ENCODE assay signal across 1 cellular context in genomic region chr10:102146971-102147428, GRCh38.
TF ChIP-seq lines count a peak whose summit lies in the region.

No MANE protein-coding gene starts in this region.

TF ChIP-seq in K562, 482 proteins besides CTCF, POLR2A, EP300 and RAD21:
- peak; percentile 45; the same call in 1 of the 2 replicates for TF ChIP-seq RBFOX2 (IDR thresholded peaks at IDR 0.05; ENCODE audit: low read depth, low read length)
- no peak for TF ChIP-seq GTF3C2 (IDR thresholded peaks at IDR 0.05; ENCODE audit: borderline replicate concordance, extremely low read depth, insufficient read length)
- TF ChIP-seq ZBTB12 (CRISPR knock-in tag; IDR thresholded peaks at IDR 0.05): no peak
- no peak for TF ChIP-seq HNRNPL (IDR thresholded peaks at IDR 0.05; ENCODE audit: low read depth, low read length)
- TF ChIP-seq SP2 (IDR thresholded peaks at IDR 0.05; ENCODE audit: extremely low read depth, low read depth, low read length, poor library complexity, severe bottlenecking): no peak
- TF ChIP-seq MYBL2 (IDR thresholded peaks at IDR 0.05; ENCODE audit: low read depth): no peak
- no peak for TF ChIP-seq MYBL2 (CRISPR knock-in tag; IDR thresholded peaks at IDR 0.05; ENCODE audit: borderline replicate concordance)
- no peak for TF ChIP-seq SIN3A (IDR thresholded peaks at IDR 0.05; ENCODE audit: borderline replicate concordance in 2 of 2, control insufficient read depth in 1 of 2, low read depth in 2 of 2, low read length in 2 of 2)
- TF ChIP-seq ZSCAN29 (IDR thresholded peaks at IDR 0.05): no peak
- no peak for TF ChIP-seq CREBBP (IDR thresholded peaks at IDR 0.05; ENCODE audit: low read depth, low read length)
- no peak for TF ChIP-seq SMARCE1 (IDR thresholded peaks at IDR 0.05)
- TF ChIP-seq POLR2AphosphoS5 (IDR thresholded peaks at IDR 0.05; ENCODE audit: control insufficient read depth, insufficient read depth, low read depth, low read length): peak; percentile 29; the same call in 1 of the 2 replicates
- no peak for TF ChIP-seq ZNF165 (CRISPR knock-in tag; IDR thresholded peaks at IDR 0.05; ENCODE audit: borderline replicate concordance)
- no peak for TF ChIP-seq SNAPC5 (CRISPR knock-in tag; IDR thresholded peaks at IDR 0.05)
- peak; percentile 53; the same call in 1 of the 2 replicates for TF ChIP-seq POLR2G (IDR thresholded peaks at IDR 0.05; ENCODE audit: low read depth, low read length)
- TF ChIP-seq HNRNPH1 (optimal IDR thresholded peaks at IDR 0.05; ENCODE audit: low read depth, low read length): no peak
- TF ChIP-seq ETV5 (CRISPR knock-in tag; IDR thresholded peaks at IDR 0.05; ENCODE audit: low read depth): no peak
- TF ChIP-seq ARID1B (IDR thresholded peaks at IDR 0.05): no peak
- TF ChIP-seq DNMT1 (IDR thresholded peaks at IDR 0.05): no peak
- no peak for TF ChIP-seq NFIX (CRISPR knock-in tag; IDR thresholded peaks at IDR 0.05; ENCODE audit: low read depth)
- TF ChIP-seq SUPT5H (IDR thresholded peaks at IDR 0.05): peak; percentile 43; the same call in 1 of the 2 replicates
- TF ChIP-seq SAP30 (IDR thresholded peaks at IDR 0.05; ENCODE audit: borderline replicate concordance, insufficient read depth, low read depth, low read length, poor library complexity, severe bottlenecking): no peak
- TF ChIP-seq CSDE1 (IDR thresholded peaks at IDR 0.05): no peak
